ENCODE assay signal across 8 cellular contexts in the genomic region with DNA sequence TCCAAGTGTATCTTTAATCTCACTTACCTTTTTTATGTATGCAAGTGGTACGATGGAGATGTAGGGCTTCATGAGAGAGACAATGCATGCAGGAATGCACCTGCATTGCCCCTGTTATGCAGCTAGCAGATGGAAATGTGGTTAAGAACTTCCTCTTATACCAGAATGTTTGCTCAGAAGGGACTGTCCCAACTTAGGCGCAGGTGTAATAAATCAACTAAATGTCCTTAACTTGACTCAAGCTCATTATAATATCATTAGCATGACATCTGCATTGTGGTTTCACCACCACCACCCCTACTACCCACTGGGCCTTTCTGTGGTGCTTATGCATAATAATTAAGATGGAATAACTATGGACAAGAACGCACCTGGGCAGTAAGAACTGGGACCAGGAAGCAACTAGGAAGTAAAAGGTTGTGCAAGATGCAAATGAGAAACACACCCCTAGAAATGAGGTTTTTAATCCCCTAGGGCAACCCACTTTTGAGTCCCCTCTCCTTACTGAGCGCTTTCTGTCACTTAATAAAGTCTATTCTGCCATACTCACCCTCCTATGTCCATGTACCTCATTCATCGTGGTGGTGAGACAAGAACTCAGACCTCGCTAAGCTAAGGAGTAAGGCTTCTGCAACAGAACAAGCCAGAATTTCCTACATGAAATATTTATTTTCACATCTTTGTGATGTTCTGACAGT.
DNase-seq lines count a peak whose midpoint lies in the region; ATAC-seq lines count a peak whose summit lies in the region.

No MANE protein-coding gene starts in this region.

- ATAC-seq in HG03442 (IDR thresholded peaks at IDR 0.05; ENCODE audit: unreplicated experiment), result peak; percentile 93

- DNase-seq in activated gamma-delta T cell treated with Interleukin-2 at 50 U/mL for 16 hours (peak; percentile 13), activated gamma-delta T cell (lab: John Stamatoyannopoulos, UW) (no peak), activated T-cell treated with anti-CD3 and anti-CD28 coated beads for 24 hours (ENCODE audit: low read depth) (peak; percentile 30), NCI-H446 treated with DMSO at 0.1 percent for 48 hours (lab: John Stamatoyannopoulos, UW) (no peak), iPS-NIHi11 (ENCODE audit: low spot score) (no peak), glomerular visceral epithelial cell (ENCODE audit: extremely low spot score) (no peak)
- peak; percentile 30 for DNase-seq in stimulated activated naive CD4-positive, alpha-beta T cell treated with Interleukin-2 at 50 U/mL for 16 hours (lab: John Stamatoyannopoulos, UW)

Comparison
In these comparisons a context has a peak if more than half of its experiments do, and no peak if none do; other contexts are left out.
1. DNase-seq: peak in activated gamma-delta T cell treated with Interleukin-2 at 50 U/mL for 16 hours (single experiment), activated T-cell treated with anti-CD3 and anti-CD28 coated beads for 24 hours (single experiment) and stimulated activated naive CD4-positive, alpha-beta T cell treated with Interleukin-2 at 50 U/mL for 16 hours (single experiment); none in activated gamma-delta T cell (single experiment), NCI-H446 treated with DMSO at 0.1 percent for 48 hours (single experiment), iPS-NIHi11 (single experiment) and glomerular visceral epithelial cell (single experiment).